In genomic region chr19:28827382-28827781, GRCh38 we compare ENCODE assay signal across 28 cellular contexts.
"Had no signal": no experiment of that assay in that cellular context is flagged by ENCODE, and none has a peak within 500 bp of the region (broad histone marks: within the 10 kb centered on the region; RNA-seq: fewer than 3 reads in every experiment).

No MANE protein-coding gene starts in this region.

- H3K4me1 ChIP-seq: stomach, suprapubic skin, testis, thyroid gland, tibial artery, tibial nerve, transverse colon, upper lobe of left lung, upper lobe of right lung, uterus, vagina had no signal

- H3K9me3 ChIP-seq: stomach, suprapubic skin, testis, thoracic aorta, thyroid gland, tibial artery, tibial nerve, transverse colon, upper lobe of left lung, upper lobe of right lung, uterus, vagina had no signal

- H3K4me3 Mint-ChIP-seq: stimulated activated effector memory CD8-positive, alpha-beta T cell treated with anti-CD3 and anti-CD28 coated beads, Interleukin-12 subunit alpha, Interleukin-12 subunit beta, amount 100 ng/mL, for 72 hours; stimulated activated memory B cell treated with anti-CD40 and anti-IgM and Interleukin-4, amounts not matched to agents 10 μg/mL and 1 μg/mL and 100 μg/mL, for 72 hours; stimulated activated naive CD8-positive, alpha-beta T cell treated with anti-CD3 and anti-CD28 coated beads, Interleukin-15, amount 100 ng/mL, for 72 hours; stimulated activated naive CD8-positive, alpha-beta T cell treated with anti-CD3 and anti-CD28 coated beads, Interleukin-15, Interleukin-2, amounts not matched to agents 100 ng/mL and 50 ng/mL, for 24 hours; type B pancreatic cell had no signal

- H3K27me3 Mint-ChIP-seq: stimulated activated memory B cell treated with anti-CD40 and anti-IgM and Interleukin-4, amounts not matched to agents 10 μg/mL and 1 μg/mL and 100 μg/mL, for 72 hours; stimulated activated naive CD8-positive, alpha-beta T cell treated with anti-CD3 and anti-CD28 coated beads, Interleukin-15, amount 100 ng/mL, for 72 hours; stimulated activated naive CD8-positive, alpha-beta T cell treated with anti-CD3 and anti-CD28 coated beads, Interleukin-15, Interleukin-2, amounts not matched to agents 100 ng/mL and 50 ng/mL, for 24 hours had no signal

- H3K4me3 ChIP-seq: stomach, suprapubic skin, testis, thoracic aorta, thyroid gland, tibial artery, tibial nerve, transverse colon, upper lobe of left lung, upper lobe of right lung, uterus, vagina had no signal

- H3K4me1 Mint-ChIP-seq: stimulated activated effector memory CD8-positive, alpha-beta T cell treated with anti-CD3 and anti-CD28 coated beads, Interleukin-12 subunit alpha, Interleukin-12 subunit beta, amount 100 ng/mL, for 72 hours; stimulated activated memory B cell treated with anti-CD40 and anti-IgM and Interleukin-4, amounts not matched to agents 10 μg/mL and 1 μg/mL and 100 μg/mL, for 72 hours; stimulated activated naive CD8-positive, alpha-beta T cell treated with anti-CD3 and anti-CD28 coated beads, Interleukin-15, amount 100 ng/mL, for 72 hours had no signal

- H3K27ac Mint-ChIP-seq: stimulated activated effector memory CD8-positive, alpha-beta T cell treated with anti-CD3 and anti-CD28 coated beads, Interleukin-12 subunit alpha, Interleukin-12 subunit beta, amount 100 ng/mL, for 72 hours; stimulated activated memory B cell treated with anti-CD40 and anti-IgM and Interleukin-4, amounts not matched to agents 10 μg/mL and 1 μg/mL and 100 μg/mL, for 72 hours; stimulated activated naive CD8-positive, alpha-beta T cell treated with anti-CD3 and anti-CD28 coated beads, Interleukin-15, amount 100 ng/mL, for 72 hours; stimulated activated naive CD8-positive, alpha-beta T cell treated with anti-CD3 and anti-CD28 coated beads, Interleukin-15, Interleukin-2, amounts not matched to agents 100 ng/mL and 50 ng/mL, for 24 hours; type B pancreatic cell had no signal

- DNase-seq: stimulated activated CD4-positive, alpha-beta T cell treated with anti-CD3 and anti-CD28 coated beads, Interleukin-2, amount 100 ng/mL, for 24 hours; stimulated activated CD4-positive, alpha-beta T cell treated with anti-CD3 and anti-CD28 coated beads, Interleukin-2, amount 100 ng/mL, for 48 hours; stimulated activated CD4-positive, alpha-beta T cell treated with anti-CD3 and anti-CD28 coated beads, Interleukin-4, amount 100 ng/mL, for 1 hour; stimulated activated CD4-positive, alpha-beta T cell treated with anti-CD3 and anti-CD28 coated beads, Interleukin-4, amount 100 ng/mL, for 24 hours; stimulated activated CD4-positive, alpha-beta T cell treated with anti-CD3 and anti-CD28 coated beads, Interleukin-4, amount 100 ng/mL, for 4 hours; stimulated activated CD8-positive, alpha-beta memory T cell treated with anti-CD3 and anti-CD28 coated beads, Interleukin-4, amount 100 ng/mL, for 48 hours; stimulated activated naive CD4-positive, alpha-beta T cell; stimulated activated naive CD4-positive, alpha-beta T cell treated with Interleukin-2 at 50 U/mL for 16 hours; stimulated activated naive CD8-positive, alpha-beta T cell treated with anti-CD3 and anti-CD28 coated beads, Interleukin-15, amount 100 ng/mL, for 72 hours; stimulated activated naive CD8-positive, alpha-beta T cell treated with anti-CD3 and anti-CD28 coated beads, Interleukin-15, Interleukin-2, amounts not matched to agents 100 U/mL and 50 U/mL, for 24 hours; stomach; substantia nigra; testis; thyroid gland; tibial artery; transverse colon; trophoblast cell; upper lobe of left lung; upper lobe of right lung; uterus had no signal

- ATAC-seq: stimulated activated effector memory CD8-positive, alpha-beta T cell treated with anti-CD3 and anti-CD28 coated beads, Interleukin-12 subunit alpha, Interleukin-12 subunit beta, amount 100 ng/mL, for 72 hours; stimulated activated memory B cell treated with anti-CD40 and anti-IgM and Interleukin-4, amounts not matched to agents 10 μg/mL and 1 μg/mL and 100 μg/mL, for 72 hours; stimulated activated naive CD8-positive, alpha-beta T cell treated with anti-CD3 and anti-CD28 coated beads, Interleukin-15, amount 100 ng/mL, for 72 hours; stimulated activated naive CD8-positive, alpha-beta T cell treated with anti-CD3 and anti-CD28 coated beads, Interleukin-15, Interleukin-2, amounts not matched to agents 100 U/mL and 50 U/mL, for 24 hours; upper lobe of right lung had no signal

- H3K9me3 Mint-ChIP-seq: type B pancreatic cell had no signal

- H3K27me3 ChIP-seq: stomach, suprapubic skin, testis, thyroid gland, tibial artery, transverse colon, upper lobe of left lung, upper lobe of right lung, uterus, vagina had no signal

- H3K36me3 ChIP-seq: stomach, suprapubic skin, thoracic aorta, thyroid gland, tibial artery, tibial nerve, transverse colon, upper lobe of left lung, upper lobe of right lung, uterus, vagina had no signal

- H3K27ac ChIP-seq: stomach, suprapubic skin, testis, thoracic aorta, thyroid gland, tibial artery, tibial nerve, transverse colon, upper lobe of left lung, upper lobe of right lung, uterus, vagina had no signal

- H3K36me3 Mint-ChIP-seq: stimulated activated effector memory CD8-positive, alpha-beta T cell treated with anti-CD3 and anti-CD28 coated beads, Interleukin-12 subunit alpha, Interleukin-12 subunit beta, amount 100 ng/mL, for 72 hours; stimulated activated memory B cell treated with anti-CD40 and anti-IgM and Interleukin-4, amounts not matched to agents 10 μg/mL and 1 μg/mL and 100 μg/mL, for 72 hours; type B pancreatic cell had no signal
